In genomic region chr19:3505598-3506383, GRCh38 we compare ENCODE assay signal across 8 cellular contexts. TPM values are rescaled to one million over a fixed set of nuclear protein-coding genes. Genes with fewer than 3 reads are reported as not detected.
DNase-seq lines count a peak whose midpoint lies in the region; ATAC-seq and TF ChIP-seq lines count a peak whose summit lies in the region.

TSS of gene FZR1 (plus strand) at chr19:3506311. CDS start at chr19:3522990, 16,679 bp downstream.

- ATAC-seq in HG02678 (IDR thresholded peaks at IDR 0.05; ENCODE audit: unreplicated experiment) (peak; percentile 91), Right ventricle myocardium superior (ENCODE audit: poor library complexity) (peak; percentile 97)

- 0 to 2% methylated on average over 28 to 76 of the region's 79 CpGs for WGBS in tibial nerve, 2 donors

- peak within 1 kb of the TSS; percentile 62 for H3K4me2 ChIP-seq in SU-DHL-6 (ENCODE audit: low read depth, low read length, poor library complexity, severe bottlenecking)
- H3K4me2 ChIP-seq in parathyroid adenoma (ENCODE audit: low read length) = peak within 1 kb of the TSS; percentile 89

- no peak for TF ChIP-seq CTCF in SU-DHL-6 (IDR thresholded peaks at IDR 0.05; ENCODE audit: insufficient read depth, low read length, poor library complexity, severe bottlenecking)
- TF ChIP-seq CTCF in parathyroid adenoma (IDR thresholded peaks at IDR 0.05) = peak; percentile 28
- peak in 1 of 5 experiments; percentile 15 for TF ChIP-seq CTCF in tibial nerve (IDR thresholded peaks at IDR 0.05)

- peaks cover 45% of the 10 kb centered on the region for H3K79me2 ChIP-seq in SU-DHL-6 (ENCODE audit: insufficient read depth, low read length)
- peaks cover 45% of the 10 kb centered on the region for H3K79me2 ChIP-seq in parathyroid adenoma

- H3F3A ChIP-seq in SU-DHL-6 (ENCODE audit: insufficient read depth) = no peaks in the 10 kb centered on the region; the same call in 1 of the 2 replicates

- H3K27ac ChIP-seq in SU-DHL-6 (ENCODE audit: low read depth, low read length) = peak within 1 kb of the TSS; percentile 74
- H3K27ac ChIP-seq in parathyroid adenoma = peak within 1 kb of the TSS; percentile 59
- H3K27ac ChIP-seq in tibial nerve = peak within 1 kb of the TSS; percentile 79 to 97 (median 90)

- intact Hi-C loops in Right ventricle myocardium superior (cut with DNase I) = no loop called here

- H3K27me3 ChIP-seq in SU-DHL-6 (ENCODE audit: low read length) (no peaks in the 10 kb centered on the region), parathyroid adenoma (ENCODE audit: control insufficient read depth, insufficient read depth, low read length) (no peaks in the 10 kb centered on the region), tibial nerve (no peaks in the 10 kb centered on the region)

- H3K36me3 ChIP-seq in SU-DHL-6 (ENCODE audit: low read length) (no peaks in the 10 kb centered on the region), parathyroid adenoma (ENCODE audit: control insufficient read depth, insufficient read depth, low read length) (no peaks in the 10 kb centered on the region), tibial nerve (peaks cover 0 to 23% (median 0%) of the 10 kb centered on the region in 3 donors)

- peak; percentile 76 to 97 for TF ChIP-seq EP300 in tibial nerve (IDR thresholded peaks at IDR 0.05)

- H2AFZ ChIP-seq in SU-DHL-6 (ENCODE audit: low read depth, low read length, severe bottlenecking) (peak within 1 kb of the TSS; percentile 92), parathyroid adenoma (peak within 1 kb of the TSS; percentile 76)

- TF ChIP-seq POLR2A in GM10847 (IDR thresholded peaks at IDR 0.05; ENCODE audit: extremely low read depth, insufficient read length) = peak; percentile 46
- peak; percentile 57 to 89 for TF ChIP-seq POLR2A in tibial nerve (IDR thresholded peaks at IDR 0.05)

- H4K20me1 ChIP-seq in SU-DHL-6 (ENCODE audit: low read depth, low read length) = no peaks in the 10 kb centered on the region

- DNase-seq in NCI-H128 (lab: John Stamatoyannopoulos, UW; ENCODE audit: unreplicated experiment) = peak; percentile 98
- DNase-seq in activated naive CD8-positive, alpha-beta T cell treated with anti-CD3 and anti-CD28 coated beads, Interleukin-2, amount 50 U/mL, for 16 hours (ENCODE audit: low read depth, low spot score) = peak; percentile 98
- DNase-seq in Right ventricle myocardium superior = peak; percentile 100
- peak; percentile 97 to 98 for DNase-seq in tibial nerve (ENCODE audit: low spot score in 2 of 2)

- H3K9ac ChIP-seq in SU-DHL-6 (ENCODE audit: low read length) (peak within 1 kb of the TSS; percentile 99), parathyroid adenoma (peak within 1 kb of the TSS; percentile 68)

- H3K9me2 ChIP-seq in SU-DHL-6 (replicated peaks; ENCODE audit: insufficient read depth, low read length) = no peaks in the 10 kb centered on the region

- H3K9me3 ChIP-seq in SU-DHL-6 (ENCODE audit: insufficient read depth, low read length) = no peaks in the 10 kb centered on the region
- H3K9me3 ChIP-seq in parathyroid adenoma (ENCODE audit: control insufficient read depth, low read length) = no peaks in the 10 kb centered on the region
- no peaks in the 10 kb centered on the region for H3K9me3 ChIP-seq in tibial nerve

- H3K4me1 ChIP-seq in parathyroid adenoma (peaks cover under 1% of the 10 kb centered on the region), tibial nerve (peaks cover 0 to 48% (median 9%) of the 10 kb centered on the region in 4 donors)

- H3K4me3 ChIP-seq in SU-DHL-6 (ENCODE audit: insufficient read depth, low read length, poor library complexity, severe bottlenecking) (peak within 1 kb of the TSS; percentile 99), parathyroid adenoma (ENCODE audit: low read depth, low read length) (peak within 1 kb of the TSS; percentile 78), tibial nerve (peak within 1 kb of the TSS; percentile 79 to 96 (median 92))

RNA-seq across cellular contexts. Expression of gene FZR1, which starts in this region (rescaled TPM):
- total RNA-seq in Right ventricle myocardium superior (19.0 TPM), tibial nerve (10 to 100 TPM; 18.6 to 31.8 (median 25.7) TPM)

Comparison
In these comparisons a context has a peak if more than half of its experiments do, and no peak if none do; other contexts are left out.
1. Peak in every context shown above with its lines: DNase-seq, ATAC-seq, H3K4me3 ChIP-seq and H3K27ac ChIP-seq.